29 cellular contexts compared by ENCODE assay signal in the genomic region with DNA sequence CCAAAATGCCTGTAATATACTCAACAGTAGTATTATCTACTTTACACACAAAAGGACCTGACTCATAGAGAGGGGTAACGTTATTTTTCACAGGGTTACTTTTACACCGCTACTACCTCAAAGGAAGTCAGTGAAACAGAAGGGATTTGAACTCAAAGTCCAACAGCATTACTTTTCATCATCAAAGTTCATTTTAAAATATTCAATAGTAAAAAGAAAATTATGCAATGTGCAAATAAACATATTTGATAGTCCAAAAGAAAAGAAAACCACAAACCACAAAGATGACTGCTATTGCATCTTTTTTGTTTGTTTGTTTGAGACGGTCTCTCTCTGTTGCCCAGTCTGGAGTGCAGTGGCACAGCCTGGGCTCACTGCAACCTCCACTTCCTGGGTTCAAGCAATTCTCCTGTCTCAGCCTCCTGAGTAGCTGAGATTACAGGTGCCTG. TPM values are rescaled to one million over a fixed set of nuclear protein-coding genes. Genes with fewer than 3 reads are reported as not detected.
DNase-seq lines count a peak whose midpoint lies in the region; ATAC-seq, FAIRE-seq and TF ChIP-seq lines count a peak whose summit lies in the region.
"Had no signal": no experiment of that assay in that cellular context is flagged by ENCODE, and none has a peak within 500 bp of the region (broad histone marks: within the 10 kb centered on the region; RNA-seq: fewer than 3 reads in every experiment).

No MANE protein-coding gene starts in this region.

- H3K9me3 Mint-ChIP-seq in astrocyte (ENCODE audit: unreplicated experiment) = no peaks in the 10 kb centered on the region
- H3K9me3 Mint-ChIP-seq in stimulated activated effector memory CD8-positive, alpha-beta T cell treated with anti-CD3 and anti-CD28 coated beads, Interleukin-12 subunit alpha, Interleukin-12 subunit beta, amount 100 ng/mL, for 72 hours = no peaks in the 10 kb centered on the region
- H3K9me3 Mint-ChIP-seq in naive thymus-derived CD4-positive, alpha-beta T cell = no peaks in the 10 kb centered on the region
- H3K9me3 Mint-ChIP-seq: activated naive CD8-positive, alpha-beta T cell treated with anti-CD3 and anti-CD28 coated beads, Interleukin-2, amount 50 U/mL, for 24 hours; CD4-positive, alpha-beta T cell; mesothelial cell of epicardium; naive B cell; stimulated activated naive CD8-positive, alpha-beta T cell treated with anti-CD3 and anti-CD28 coated beads, Interleukin-15, Interleukin-2, amounts not matched to agents 100 ng/mL and 50 ng/mL, for 24 hours had no signal

- intact Hi-C loops in naive thymus-derived CD4-positive, alpha-beta T cell (cut with micrococcal nuclease) = no loop called here

- peaks cover 10% of the 10 kb centered on the region for H3K4me1 Mint-ChIP-seq in astrocyte (ENCODE audit: low read depth, unreplicated experiment)
- H3K4me1 Mint-ChIP-seq in stimulated activated effector memory CD8-positive, alpha-beta T cell treated with anti-CD3 and anti-CD28 coated beads, Interleukin-12 subunit alpha, Interleukin-12 subunit beta, amount 100 ng/mL, for 72 hours = peaks cover 16% of the 10 kb centered on the region
- peaks cover 0 to 4% (median 0%) of the 10 kb centered on the region in 7 donors for H3K4me1 Mint-ChIP-seq in naive thymus-derived CD4-positive, alpha-beta T cell
- H3K4me1 Mint-ChIP-seq: mesothelial cell of epicardium, naive B cell had no signal

- H3K27ac ChIP-seq in SK-N-SH (ENCODE audit: low read depth in 2 of 2, low read length in 1 of 2) (no peak overlapping the region), astrocyte (ENCODE audit: low read depth, low read length) (no peak overlapping the region)
- no peak overlapping the region for H3K27ac ChIP-seq in naive thymus-derived CD4-positive, alpha-beta T cell (ENCODE audit: low read depth, low read length)
- H3K27ac ChIP-seq: 22Rv1, body of pancreas, gastroesophageal sphincter, hepatocyte, SK-N-MC, thoracic aorta had no signal

- CTCF ChIA-PET in SK-N-SH (lab: Yijun Ruan, JAX) = interaction anchor here (1.3 kb wide), 1 partner anchor 19 kb away, joined by 4 read pairs; no protein-coding TSS in a partner anchor
- CTCF ChIA-PET in naive thymus-derived CD4-positive, alpha-beta T cell (lab: Charles Lee) = no interaction called here

- no peak overlapping the region for H3K4me3 Mint-ChIP-seq in astrocyte (ENCODE audit: unreplicated experiment)
- no peak overlapping the region for H3K4me3 Mint-ChIP-seq in stimulated activated effector memory CD8-positive, alpha-beta T cell treated with anti-CD3 and anti-CD28 coated beads, Interleukin-12 subunit alpha, Interleukin-12 subunit beta, amount 100 ng/mL, for 72 hours
- no peak overlapping the region for H3K4me3 Mint-ChIP-seq in naive thymus-derived CD4-positive, alpha-beta T cell
- H3K4me3 Mint-ChIP-seq: activated CD4-positive, alpha-beta T cell treated with anti-CD3 and anti-CD28 coated beads for 36 hours; activated CD8-positive, alpha-beta T cell treated with anti-CD3 and anti-CD28 coated beads, Interleukin-2, amount 10 ng/mL, durations not matched to agents 7 days and 5 days; activated naive CD8-positive, alpha-beta T cell treated with anti-CD3 and anti-CD28 coated beads, Interleukin-2, amount 50 U/mL, for 24 hours; CD4-positive, alpha-beta T cell; mesothelial cell of epicardium; naive B cell; stimulated activated naive CD8-positive, alpha-beta T cell treated with anti-CD3 and anti-CD28 coated beads, Interleukin-15, Interleukin-2, amounts not matched to agents 100 ng/mL and 50 ng/mL, for 24 hours had no signal

- no peak for TF ChIP-seq RAD21 in SK-N-SH (IDR thresholded peaks at IDR 0.05; ENCODE audit: low read length)

- H2AFZ ChIP-seq in SK-N-SH (ENCODE audit: low read depth) (no peak overlapping the region), astrocyte (ENCODE audit: low read depth, low read length) (no peak overlapping the region)
- H2AFZ ChIP-seq: hepatocyte had no signal

- H3K9ac ChIP-seq in SK-N-SH (no peak overlapping the region), astrocyte (ENCODE audit: low read length) (no peak overlapping the region)

- no peak overlapping the region for H3K4me2 ChIP-seq in SK-N-SH
- H3K4me2 ChIP-seq in astrocyte (ENCODE audit: low read length) = no peak overlapping the region
- H3K4me2 ChIP-seq: hepatocyte had no signal

- H3K4me3 ChIP-seq in SK-N-SH (ENCODE audit: low read depth in 2 of 2, low read length in 1 of 2) (no peak overlapping the region), astrocyte (ENCODE audit: insufficient read depth, low read depth, low read length) (no peak overlapping the region), fibroblast of mammary gland (ENCODE audit: control insufficient read depth, low read depth, low read length) (no peak overlapping the region)
- H3K4me3 ChIP-seq in naive thymus-derived CD4-positive, alpha-beta T cell (ENCODE audit: low read length) = no peak overlapping the region
- H3K4me3 ChIP-seq: body of pancreas, gastroesophageal sphincter, hepatocyte, SK-N-MC, thoracic aorta had no signal

- peaks cover 0 to 4% of the 10 kb centered on the region in 2 experiments; a peak in 2 of 4 replicates for H3K4me1 ChIP-seq in SK-N-SH (ENCODE audit: control insufficient read depth in 1 of 2, insufficient read depth in 2 of 2, low read depth in 1 of 2, low read length in 1 of 2)
- no peaks in the 10 kb centered on the region for H3K4me1 ChIP-seq in astrocyte (ENCODE audit: insufficient read depth, low read length)
- H3K4me1 ChIP-seq in naive thymus-derived CD4-positive, alpha-beta T cell (ENCODE audit: control insufficient read depth in 2 of 2, insufficient read depth in 2 of 2, low read length in 2 of 2) = no peaks in the 10 kb centered on the region
- H3K4me1 ChIP-seq: gastroesophageal sphincter had no signal

- H3K36me3 ChIP-seq in SK-N-SH (replicated peaks in 1 of 2; ENCODE audit: control insufficient read depth in 1 of 2, insufficient read depth in 2 of 2, low read length in 1 of 2) (no peaks in the 10 kb centered on the region), astrocyte (ENCODE audit: insufficient read depth, low read length) (no peaks in the 10 kb centered on the region)
- no peaks in the 10 kb centered on the region for H3K36me3 ChIP-seq in naive thymus-derived CD4-positive, alpha-beta T cell (ENCODE audit: control insufficient read depth in 2 of 3, insufficient read depth in 3 of 3, low read length in 3 of 3)
- H3K36me3 ChIP-seq: gastroesophageal sphincter, thoracic aorta had no signal

- DNase-seq in SK-N-SH (no peak), astrocyte (ENCODE audit: low read depth) (peak; percentile 21), fibroblast of mammary gland (ENCODE audit: low read depth) (peak; percentile 41), COR-L47 (lab: John Stamatoyannopoulos, UW) (no peak), kidney glomerular epithelial cell (lab: John Stamatoyannopoulos, UW) (no peak)
- no peak for DNase-seq in stimulated activated effector memory CD8-positive, alpha-beta T cell treated with anti-CD3 and anti-CD28 coated beads, Interleukin-12 subunit alpha, Interleukin-12 subunit beta, amount 100 ng/mL, for 72 hours (ENCODE audit: low spot score in 2 of 2)
- no peak for DNase-seq in naive thymus-derived CD4-positive, alpha-beta T cell
- DNase-seq: activated CD4-positive, alpha-beta T cell treated with anti-CD3 and anti-CD28 coated beads for 36 hours; activated CD8-positive, alpha-beta T cell treated with anti-CD3 and anti-CD28 coated beads, Interleukin-2, amount 10 ng/mL, durations not matched to agents 7 days and 5 days; activated naive CD8-positive, alpha-beta T cell treated with anti-CD3 and anti-CD28 coated beads, Interleukin-2, amount 50 U/mL, for 24 hours; body of pancreas; CD4-positive, alpha-beta T cell; H7; left ventricle myocardium superior; naive B cell; NCI-H1417; NCI-H2081 treated with DMSO at 0.1 percent for 48 hours; NCI-H774; nucleus accumbens; T-helper 2 cell had no signal

- no peaks in the 10 kb centered on the region for H3K27me3 Mint-ChIP-seq in astrocyte (ENCODE audit: low read depth, unreplicated experiment)
- no peaks in the 10 kb centered on the region for H3K27me3 Mint-ChIP-seq in naive thymus-derived CD4-positive, alpha-beta T cell
- H3K27me3 Mint-ChIP-seq: activated CD4-positive, alpha-beta T cell treated with anti-CD3 and anti-CD28 coated beads for 36 hours; activated naive CD8-positive, alpha-beta T cell treated with anti-CD3 and anti-CD28 coated beads, Interleukin-2, amount 50 U/mL, for 24 hours; CD4-positive, alpha-beta T cell; stimulated activated naive CD8-positive, alpha-beta T cell treated with anti-CD3 and anti-CD28 coated beads, Interleukin-15, Interleukin-2, amounts not matched to agents 100 ng/mL and 50 ng/mL, for 24 hours had no signal

- no peak for FAIRE-seq in astrocyte (lab: Jason Lieb, UNC)
- FAIRE-seq: urothelium cell line had no signal

- H3K27me3 ChIP-seq in SK-N-SH (ENCODE audit: insufficient read depth) = no peaks in the 10 kb centered on the region
- H3K27me3 ChIP-seq in astrocyte (ENCODE audit: insufficient read depth, low read length) = no peaks in the 10 kb centered on the region
- no peaks in the 10 kb centered on the region for H3K27me3 ChIP-seq in naive thymus-derived CD4-positive, alpha-beta T cell (ENCODE audit: control insufficient read depth in 2 of 2, insufficient read depth in 2 of 2, low read length in 2 of 2)
- H3K27me3 ChIP-seq: body of pancreas, gastroesophageal sphincter, hepatocyte had no signal

- H3K79me2 ChIP-seq in SK-N-SH (ENCODE audit: insufficient read depth) (no peaks in the 10 kb centered on the region; the same call in 1 of the 2 replicates), astrocyte (ENCODE audit: insufficient read depth, low read length) (no peaks in the 10 kb centered on the region)

- TF ChIP-seq EP300 in SK-N-SH (IDR thresholded peaks at IDR 0.05; ENCODE audit: borderline replicate concordance in 1 of 2, low read depth in 1 of 2, low read length in 1 of 2) = no peak

- H3K27ac Mint-ChIP-seq in astrocyte (ENCODE audit: unreplicated experiment) = peak overlapping the region; percentile 59
- no peak overlapping the region for H3K27ac Mint-ChIP-seq in stimulated activated effector memory CD8-positive, alpha-beta T cell treated with anti-CD3 and anti-CD28 coated beads, Interleukin-12 subunit alpha, Interleukin-12 subunit beta, amount 100 ng/mL, for 72 hours
- no peak overlapping the region for H3K27ac Mint-ChIP-seq in naive thymus-derived CD4-positive, alpha-beta T cell
- H3K27ac Mint-ChIP-seq: activated CD4-positive, alpha-beta T cell treated with anti-CD3 and anti-CD28 coated beads for 36 hours; activated CD8-positive, alpha-beta T cell treated with anti-CD3 and anti-CD28 coated beads, Interleukin-2, amount 10 ng/mL, durations not matched to agents 7 days and 5 days; activated naive CD8-positive, alpha-beta T cell treated with anti-CD3 and anti-CD28 coated beads, Interleukin-2, amount 50 U/mL, for 24 hours; CD4-positive, alpha-beta T cell; mesothelial cell of epicardium; naive B cell; stimulated activated naive CD8-positive, alpha-beta T cell treated with anti-CD3 and anti-CD28 coated beads, Interleukin-15, Interleukin-2, amounts not matched to agents 100 ng/mL and 50 ng/mL, for 24 hours had no signal

- POLR2A ChIA-PET in SK-N-SH (lab: Yijun Ruan, JAX) = no interaction called here
- POLR2A ChIA-PET in naive thymus-derived CD4-positive, alpha-beta T cell (lab: Charles Lee) = no interaction called here

- ATAC-seq in SK-N-SH treated with all-trans-retinoic acid at 6 μM for 48 hours = peak; percentile 34; the same call in 2 of the 3 replicates
- ATAC-seq in stimulated activated effector memory CD8-positive, alpha-beta T cell treated with anti-CD3 and anti-CD28 coated beads, Interleukin-12 subunit alpha, Interleukin-12 subunit beta, amount 100 ng/mL, for 72 hours = peak; percentile 80
- no peak for ATAC-seq in naive thymus-derived CD4-positive, alpha-beta T cell
- ATAC-seq: activated CD4-positive, alpha-beta T cell treated with anti-CD3 and anti-CD28 coated beads for 36 hours; activated CD8-positive, alpha-beta T cell treated with anti-CD3 and anti-CD28 coated beads, Interleukin-2, amount 10 ng/mL, durations not matched to agents 7 days and 5 days; activated naive CD8-positive, alpha-beta T cell treated with anti-CD3 and anti-CD28 coated beads, Interleukin-2, amount 50 U/mL, for 24 hours; body of pancreas; gastroesophageal sphincter; left ventricle myocardium superior had no signal

- no peaks in the 10 kb centered on the region for H3K9me2 ChIP-seq in SK-N-SH

- H3K36me3 Mint-ChIP-seq in astrocyte (ENCODE audit: low read depth, unreplicated experiment) = no peaks in the 10 kb centered on the region
- peaks cover 6% of the 10 kb centered on the region for H3K36me3 Mint-ChIP-seq in stimulated activated effector memory CD8-positive, alpha-beta T cell treated with anti-CD3 and anti-CD28 coated beads, Interleukin-12 subunit alpha, Interleukin-12 subunit beta, amount 100 ng/mL, for 72 hours
- peaks cover 0 to 3% (median 0%) of the 10 kb centered on the region in 5 donors for H3K36me3 Mint-ChIP-seq in naive thymus-derived CD4-positive, alpha-beta T cell
- H3K36me3 Mint-ChIP-seq: mesothelial cell of epicardium, naive B cell had no signal

- no peak for TF ChIP-seq CTCF in SK-N-SH (IDR thresholded peaks at IDR 0.05)
- no peak for TF ChIP-seq CTCF in astrocyte (IDR thresholded peaks at IDR 0.05; ENCODE audit: insufficient read depth, low read depth, low read length)
- TF ChIP-seq CTCF in fibroblast of mammary gland (conservative IDR thresholded peaks at IDR 0.05; ENCODE audit: control insufficient read depth, insufficient read depth, low read depth, low read length) = no peak

- H3K9me3 ChIP-seq in SK-N-SH = no peaks in the 10 kb centered on the region
- no peaks in the 10 kb centered on the region for H3K9me3 ChIP-seq in astrocyte (ENCODE audit: insufficient read depth, low read depth, low read length)
- no peaks in the 10 kb centered on the region for H3K9me3 ChIP-seq in naive thymus-derived CD4-positive, alpha-beta T cell (ENCODE audit: control insufficient read depth in 2 of 3, low read length in 3 of 3)
- H3K9me3 ChIP-seq: body of pancreas, gastroesophageal sphincter, thoracic aorta had no signal

- H3F3A ChIP-seq in SK-N-SH (replicated peaks; ENCODE audit: insufficient read depth) = no peaks in the 10 kb centered on the region

- 75% methylated on average over 3 of the region's 3 CpGs for WGBS in SK-N-SH (ENCODE audit: low lambda C conversion rate)

- no peaks in the 10 kb centered on the region for H4K20me1 ChIP-seq in SK-N-SH (ENCODE audit: insufficient read depth)
- H4K20me1 ChIP-seq in astrocyte (ENCODE audit: insufficient read depth, low read length) = no peaks in the 10 kb centered on the region

RNA-seq across cellular contexts. Expression of a gene that starts 15.5 kb away (rescaled TPM):
- 3.6 and 7.2 TPM in 2 replicates for polyA plus RNA-seq in SK-N-SH (2012; rRNA removed)
- 8.8 and 11.7 TPM in 2 replicates for polyA plus RNA-seq in SK-N-SH (2012; cell fraction: cytosol; rRNA removed)
- 5.3 and 9.8 TPM in 2 replicates for polyA plus RNA-seq in SK-N-SH (2012; cell fraction: nucleus; rRNA removed)
- 26.3 and 26.4 TPM in 2 replicates for total RNA-seq in astrocyte
- 10 to 100 TPM in 2 of 5 experiments, 1 to 10 TPM in 3; 5.0 to 12.0 (median 9.3) TPM for total RNA-seq in naive thymus-derived CD4-positive, alpha-beta T cell
- 1 to 10 TPM; 1.7 to 2.8 TPM for polyA plus RNA-seq in naive thymus-derived CD4-positive, alpha-beta T cell

Comparison
In these comparisons a context has a peak if more than half of its experiments do, and no peak if none do; other contexts are left out.
1. DNase-seq: peak in astrocyte (single experiment) and fibroblast of mammary gland (single experiment); none in SK-N-SH (single experiment), stimulated activated effector memory CD8-positive, alpha-beta T cell treated with anti-CD3 and anti-CD28 coated beads, Interleukin-12 subunit alpha, Interleukin-12 subunit beta, amount 100 ng/mL, for 72 hours (0 of 2), naive thymus-derived CD4-positive, alpha-beta T cell (0 of 9), COR-L47 (single experiment) and kidney glomerular epithelial cell (single experiment).